In the genomic region with DNA sequence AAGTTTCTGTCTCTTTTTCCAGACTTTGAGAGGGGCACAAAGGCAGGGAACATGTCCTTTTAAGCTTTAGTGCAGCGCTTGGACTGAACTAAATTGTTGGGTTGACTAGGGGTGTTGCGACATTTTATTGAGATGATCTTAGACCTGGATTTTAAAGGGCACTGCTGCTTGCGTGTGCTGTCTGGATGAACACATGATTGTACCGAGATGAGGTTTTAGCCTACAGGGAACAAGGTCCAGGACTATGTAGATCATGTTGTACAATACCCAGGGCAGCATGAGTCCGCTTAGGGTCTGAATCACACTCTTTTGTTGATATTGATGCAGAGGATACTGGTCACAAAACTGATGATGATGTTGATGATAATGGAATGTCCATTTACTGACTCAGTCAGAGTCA, we compare ENCODE assay signal across 15 cellular contexts. TPM values are rescaled to one million over a fixed set of nuclear protein-coding genes. Genes with fewer than 3 reads are reported as not detected.
DNase-seq lines count a peak whose midpoint lies in the region; ATAC-seq, FAIRE-seq and TF ChIP-seq lines count a peak whose summit lies in the region.
"Had no signal": no experiment of that assay in that cellular context is flagged by ENCODE, and none has a peak within 500 bp of the region (broad histone marks: within the 10 kb centered on the region; RNA-seq: fewer than 3 reads in every experiment).

No MANE protein-coding gene starts in this region.

- ATAC-seq in HG02981 (IDR thresholded peaks at IDR 0.05; ENCODE audit: unreplicated experiment) = no peak
- no peak for ATAC-seq in activated naive CD8-positive, alpha-beta T cell treated with anti-CD3 and anti-CD28 coated beads, Interleukin-2, amount 50 U/mL, for 24 hours

- H3K4me2 ChIP-seq in fibroblast of lung (ENCODE audit: extremely low read depth, insufficient read depth, low read length) = no peak overlapping the region
- H3K4me2 ChIP-seq: smooth muscle cell had no signal

- peak; percentile 89 for DNase-seq in GM04503 (ENCODE audit: low read depth)
- DNase-seq in RPMI7951 (ENCODE audit: low read depth) = peak; percentile 53
- peak; percentile 69 to 80 for DNase-seq in fibroblast of lung (ENCODE audit: low read depth in 2 of 2)
- peak; percentile 88 for DNase-seq in small intestine
- DNase-seq in DMS153 treated with DMSO at 0.1 percent for 48 hours (lab: John Stamatoyannopoulos, UW; ENCODE audit: unreplicated experiment) = no peak
- no peak for DNase-seq in activated naive CD8-positive, alpha-beta T cell treated with anti-CD3 and anti-CD28 coated beads, Interleukin-2, amount 50 U/mL, for 24 hours
- DNase-seq: activated naive CD4-positive, alpha-beta T cell; caudate nucleus; NCI-H526 treated with DMSO at 0.1 percent for 48 hours; nucleus accumbens; stomach had no signal

- H3K4me1 Mint-ChIP-seq in activated naive CD8-positive, alpha-beta T cell treated with anti-CD3 and anti-CD28 coated beads, Interleukin-2, amount 50 U/mL, for 24 hours = peaks cover 12% of the 10 kb centered on the region

- H3K27ac Mint-ChIP-seq in activated naive CD8-positive, alpha-beta T cell treated with anti-CD3 and anti-CD28 coated beads, Interleukin-2, amount 50 U/mL, for 24 hours = no peak overlapping the region

- H3K4me1 ChIP-seq in fibroblast of lung (ENCODE audit: control insufficient read depth, extremely low read depth, insufficient read depth, low read length) = peaks cover 3% of the 10 kb centered on the region
- H3K4me1 ChIP-seq in small intestine (ENCODE audit: control insufficient read depth in 2 of 2, insufficient read depth in 1 of 2, low read depth in 1 of 2, low read length in 1 of 2) = no peaks in the 10 kb centered on the region

- H3K4me3 ChIP-seq in fibroblast of lung (replicated peaks in 1 of 4; ENCODE audit: control extremely low read depth in 1 of 4, insufficient read depth in 1 of 4, low read depth in 3 of 4, low read length in 4 of 4) (no peak overlapping the region), small intestine (ENCODE audit: low read depth in 1 of 2, low read length in 2 of 2) (no peak overlapping the region)
- H3K4me3 ChIP-seq: smooth muscle cell, stomach had no signal

- H3K79me2 ChIP-seq in fibroblast of lung (ENCODE audit: control insufficient read depth, insufficient read depth, low read length) = no peaks in the 10 kb centered on the region

- no peaks in the 10 kb centered on the region for H3K27me3 ChIP-seq in fibroblast of lung (ENCODE audit: control insufficient read depth, insufficient read depth, low read length)
- H3K27me3 ChIP-seq in small intestine (ENCODE audit: control insufficient read depth in 2 of 2, insufficient read depth in 2 of 2, low read length in 2 of 2) = no peaks in the 10 kb centered on the region

- H3K36me3 Mint-ChIP-seq in activated naive CD8-positive, alpha-beta T cell treated with anti-CD3 and anti-CD28 coated beads, Interleukin-2, amount 50 U/mL, for 24 hours (ENCODE audit: low read depth) = no peaks in the 10 kb centered on the region

- H3K9me3 Mint-ChIP-seq in activated naive CD8-positive, alpha-beta T cell treated with anti-CD3 and anti-CD28 coated beads, Interleukin-2, amount 50 U/mL, for 24 hours = no peaks in the 10 kb centered on the region

- no peak overlapping the region for H2AFZ ChIP-seq in fibroblast of lung (ENCODE audit: low read length)

- peaks cover 17% of the 10 kb centered on the region for H3K27me3 Mint-ChIP-seq in activated naive CD8-positive, alpha-beta T cell treated with anti-CD3 and anti-CD28 coated beads, Interleukin-2, amount 50 U/mL, for 24 hours

- H3K36me3 ChIP-seq in fibroblast of lung (ENCODE audit: control insufficient read depth, insufficient read depth, low read length) (no peaks in the 10 kb centered on the region), small intestine (ENCODE audit: control insufficient read depth in 2 of 2, insufficient read depth in 2 of 2, low read length in 2 of 2) (no peaks in the 10 kb centered on the region)
- H3K36me3 ChIP-seq: stomach had no signal

- no peaks in the 10 kb centered on the region for H3K9me3 ChIP-seq in fibroblast of lung (ENCODE audit: control insufficient read depth, insufficient read depth, low read depth, low read length)
- H3K9me3 ChIP-seq in small intestine (ENCODE audit: control insufficient read depth, low read depth) = no peaks in the 10 kb centered on the region
- H3K9me3 ChIP-seq: stomach had no signal

- no peak overlapping the region for H3K4me3 Mint-ChIP-seq in activated naive CD8-positive, alpha-beta T cell treated with anti-CD3 and anti-CD28 coated beads, Interleukin-2, amount 50 U/mL, for 24 hours

- 29 to 69% (median 47%) methylated on average over 5 of the region's 5 CpGs for WGBS in small intestine, 3 donors

- H3K27ac ChIP-seq in fibroblast of lung (ENCODE audit: insufficient read depth, low read length) (no peak overlapping the region), small intestine (ENCODE audit: low read depth in 1 of 2, low read length in 1 of 2) (no peak overlapping the region)
- H3K27ac ChIP-seq: RWPE1, stomach had no signal

- H4K20me1 ChIP-seq in fibroblast of lung (ENCODE audit: control insufficient read depth, extremely low read depth, insufficient read depth, low read length) = no peaks in the 10 kb centered on the region

- TF ChIP-seq CTCF in fibroblast of lung (conservative IDR thresholded peaks at IDR 0.05 in 1 of 2, IDR thresholded peaks at IDR 0.05 in 1 of 2; ENCODE audit: low read depth in 1 of 2, low read length in 2 of 2) = no peak

- no peak for FAIRE-seq in small intestine (lab: Jason Lieb, UNC)
- FAIRE-seq: endometrium had no signal

- H3K9ac ChIP-seq in fibroblast of lung (ENCODE audit: insufficient read depth, low read length) = no peak overlapping the region

RNA-seq across cellular contexts. Expression of gene RGS9, which starts 5.2 kb away (rescaled TPM):
- total RNA-seq in RPMI7951 (2014; rRNA removed; shearing (Covaris generic)) = 3.3 and 4.7 TPM in 2 replicates
- total RNA-seq in fibroblast of lung = 1.7 and 2.1 TPM in 2 replicates
- polyA plus RNA-seq in fibroblast of lung (1.6 and 2.6 TPM in 2 replicates), small intestine (1 to 10 TPM; 2.4 to 4.7 (median 4.5) TPM)
- 1.0 and 2.7 TPM in 2 replicates for polyA plus RNA-seq in fibroblast of lung (2012)
- polyA minus RNA-seq in fibroblast of lung (ENCODE audit: low replicate concordance) = 0.63 and 0.71 TPM in 2 replicates

Comparison
In these comparisons a context has a peak if more than half of its experiments do, and no peak if none do; other contexts are left out.
1. DNase-seq: peak in GM04503 (single experiment), RPMI7951 (single experiment), fibroblast of lung (2 of 2) and small intestine (single experiment); none in DMS153 treated with DMSO at 0.1 percent for 48 hours (single experiment) and activated naive CD8-positive, alpha-beta T cell treated with anti-CD3 and anti-CD28 coated beads, Interleukin-2, amount 50 U/mL, for 24 hours (single experiment).